9 cellular contexts compared by ENCODE assay signal in genomic region chr2:217402622-217403383, GRCh38.
DNase-seq lines count a peak whose midpoint lies in the region; ATAC-seq, FAIRE-seq and TF ChIP-seq lines count a peak whose summit lies in the region.
"Had no signal": no experiment of that assay in that cellular context is flagged by ENCODE, and none has a peak within 500 bp of the region (broad histone marks: within the 10 kb centered on the region; RNA-seq: fewer than 3 reads in every experiment).

No MANE protein-coding gene starts in this region.

- no peak for FAIRE-seq in astrocyte (lab: Jason Lieb, UNC)
- FAIRE-seq in urothelium cell line (lab: Jason Lieb, UNC) = peak; percentile 82

- peak overlapping the region; percentile 10 for H3K4me2 ChIP-seq in astrocyte (ENCODE audit: low read length)

- peaks cover 17% of the 10 kb centered on the region for H3K4me1 ChIP-seq in astrocyte (ENCODE audit: insufficient read depth, low read length)

- no peaks in the 10 kb centered on the region for H3K79me2 ChIP-seq in astrocyte (ENCODE audit: insufficient read depth, low read length)

- DNase-seq in activated naive CD8-positive, alpha-beta T cell treated with anti-CD3 and anti-CD28 coated beads, Interleukin-2, amount 50 U/mL, for 24 hours = no peak
- no peak for DNase-seq in activated naive CD8-positive, alpha-beta T cell treated with anti-CD3 and anti-CD28 coated beads for 36 hours
- no peak for DNase-seq in astrocyte (ENCODE audit: low read depth)
- peak; percentile 54 for DNase-seq in left kidney (ENCODE audit: low read depth, low spot score)
- peak; percentile 71 for DNase-seq in urothelium cell line (ENCODE audit: low spot score)
- no peak for DNase-seq in activated CD4-positive, alpha-beta T cell treated with anti-CD3 and anti-CD28 coated beads, Interleukin-2, amount 10 ng/mL, durations not matched to agents 24 days and 14 days
- no peak for DNase-seq in activated T-cell treated with anti-CD3 and anti-CD28 coated beads, Interleukin-2, amount 50 U/mL, for 48 hours
- DNase-seq: SIG-M5 had no signal

- H2AFZ ChIP-seq in astrocyte (ENCODE audit: low read depth, low read length) = no peak overlapping the region

- H3K36me3 ChIP-seq in astrocyte (ENCODE audit: insufficient read depth, low read length) = no peaks in the 10 kb centered on the region

- H3K9me3 ChIP-seq in astrocyte (ENCODE audit: insufficient read depth, low read depth, low read length) = no peaks in the 10 kb centered on the region

- H3K27ac ChIP-seq in astrocyte (ENCODE audit: low read depth, low read length) = no peak overlapping the region

- H4K20me1 ChIP-seq in astrocyte (ENCODE audit: insufficient read depth, low read length) = no peaks in the 10 kb centered on the region

- H3K9ac ChIP-seq in astrocyte (ENCODE audit: low read length) = no peak overlapping the region

- ATAC-seq in activated naive CD8-positive, alpha-beta T cell treated with anti-CD3 and anti-CD28 coated beads, Interleukin-2, amount 50 U/mL, for 24 hours = peak; percentile 17
- ATAC-seq in activated T-helper 17 cell treated with anti-CD3 and anti-CD28 coated beads, Interleukin-2, amount 50 U/mL, for 72 hours (replicated peaks) = no peak

- intact Hi-C loops in activated CD4-positive, alpha-beta T cell treated with anti-CD3 and anti-CD28 coated beads, Interleukin-2, amount 10 ng/mL, durations not matched to agents 24 days and 14 days (cut with micrococcal nuclease) = no loop called here

- no peaks in the 10 kb centered on the region for H3K36me3 Mint-ChIP-seq in activated naive CD8-positive, alpha-beta T cell treated with anti-CD3 and anti-CD28 coated beads, Interleukin-2, amount 50 U/mL, for 24 hours (ENCODE audit: low read depth)
- peaks cover 7% of the 10 kb centered on the region for H3K36me3 Mint-ChIP-seq in activated naive CD8-positive, alpha-beta T cell treated with anti-CD3 and anti-CD28 coated beads for 36 hours
- no peaks in the 10 kb centered on the region for H3K36me3 Mint-ChIP-seq in astrocyte (ENCODE audit: low read depth, unreplicated experiment)
- no peaks in the 10 kb centered on the region for H3K36me3 Mint-ChIP-seq in activated CD4-positive, alpha-beta T cell treated with anti-CD3 and anti-CD28 coated beads, Interleukin-2, amount 10 ng/mL, durations not matched to agents 24 days and 14 days (ENCODE audit: low read depth)
- H3K36me3 Mint-ChIP-seq in activated T-helper 17 cell treated with anti-CD3 and anti-CD28 coated beads, Interleukin-2, amount 50 U/mL, for 72 hours (ENCODE audit: low read depth) = no peaks in the 10 kb centered on the region

- H3K27me3 ChIP-seq in astrocyte (ENCODE audit: insufficient read depth, low read length) = no peaks in the 10 kb centered on the region

- no peaks in the 10 kb centered on the region for H3K27me3 Mint-ChIP-seq in activated naive CD8-positive, alpha-beta T cell treated with anti-CD3 and anti-CD28 coated beads, Interleukin-2, amount 50 U/mL, for 24 hours
- H3K27me3 Mint-ChIP-seq in activated naive CD8-positive, alpha-beta T cell treated with anti-CD3 and anti-CD28 coated beads for 36 hours = no peaks in the 10 kb centered on the region
- no peaks in the 10 kb centered on the region for H3K27me3 Mint-ChIP-seq in astrocyte (ENCODE audit: low read depth, unreplicated experiment)
- H3K27me3 Mint-ChIP-seq in activated CD4-positive, alpha-beta T cell treated with anti-CD3 and anti-CD28 coated beads, Interleukin-2, amount 10 ng/mL, durations not matched to agents 24 days and 14 days = no peaks in the 10 kb centered on the region
- no peaks in the 10 kb centered on the region for H3K27me3 Mint-ChIP-seq in activated T-helper 17 cell treated with anti-CD3 and anti-CD28 coated beads, Interleukin-2, amount 50 U/mL, for 72 hours

- TF ChIP-seq CTCF in astrocyte (IDR thresholded peaks at IDR 0.05; ENCODE audit: insufficient read depth, low read depth, low read length) = no peak

- no peak overlapping the region for H3K4me3 ChIP-seq in astrocyte (ENCODE audit: insufficient read depth, low read depth, low read length)

- H3K4me3 Mint-ChIP-seq in activated naive CD8-positive, alpha-beta T cell treated with anti-CD3 and anti-CD28 coated beads, Interleukin-2, amount 50 U/mL, for 24 hours = no peak overlapping the region
- H3K4me3 Mint-ChIP-seq in activated naive CD8-positive, alpha-beta T cell treated with anti-CD3 and anti-CD28 coated beads for 36 hours = no peak overlapping the region
- H3K4me3 Mint-ChIP-seq in astrocyte (ENCODE audit: unreplicated experiment) = no peak overlapping the region
- no peak overlapping the region for H3K4me3 Mint-ChIP-seq in activated CD4-positive, alpha-beta T cell treated with anti-CD3 and anti-CD28 coated beads, Interleukin-2, amount 10 ng/mL, durations not matched to agents 24 days and 14 days
- no peak overlapping the region for H3K4me3 Mint-ChIP-seq in activated T-helper 17 cell treated with anti-CD3 and anti-CD28 coated beads, Interleukin-2, amount 50 U/mL, for 72 hours

- peaks cover 25% of the 10 kb centered on the region for H3K4me1 Mint-ChIP-seq in activated naive CD8-positive, alpha-beta T cell treated with anti-CD3 and anti-CD28 coated beads, Interleukin-2, amount 50 U/mL, for 24 hours
- H3K4me1 Mint-ChIP-seq in activated naive CD8-positive, alpha-beta T cell treated with anti-CD3 and anti-CD28 coated beads for 36 hours = peaks cover 21% of the 10 kb centered on the region
- peaks cover 33% of the 10 kb centered on the region for H3K4me1 Mint-ChIP-seq in astrocyte (ENCODE audit: low read depth, unreplicated experiment)
- peaks cover 5% of the 10 kb centered on the region for H3K4me1 Mint-ChIP-seq in activated CD4-positive, alpha-beta T cell treated with anti-CD3 and anti-CD28 coated beads, Interleukin-2, amount 10 ng/mL, durations not matched to agents 24 days and 14 days
- H3K4me1 Mint-ChIP-seq in activated T-helper 17 cell treated with anti-CD3 and anti-CD28 coated beads, Interleukin-2, amount 50 U/mL, for 72 hours = peaks cover 10% of the 10 kb centered on the region

- H3K9me3 Mint-ChIP-seq in activated naive CD8-positive, alpha-beta T cell treated with anti-CD3 and anti-CD28 coated beads, Interleukin-2, amount 50 U/mL, for 24 hours = no peaks in the 10 kb centered on the region
- H3K9me3 Mint-ChIP-seq in activated naive CD8-positive, alpha-beta T cell treated with anti-CD3 and anti-CD28 coated beads for 36 hours = peaks cover 1% of the 10 kb centered on the region
- H3K9me3 Mint-ChIP-seq in astrocyte (ENCODE audit: unreplicated experiment) = no peaks in the 10 kb centered on the region
- H3K9me3 Mint-ChIP-seq in activated CD4-positive, alpha-beta T cell treated with anti-CD3 and anti-CD28 coated beads, Interleukin-2, amount 10 ng/mL, durations not matched to agents 24 days and 14 days = peaks cover 14% of the 10 kb centered on the region
- H3K9me3 Mint-ChIP-seq in activated T-helper 17 cell treated with anti-CD3 and anti-CD28 coated beads, Interleukin-2, amount 50 U/mL, for 72 hours = peaks cover 5% of the 10 kb centered on the region

- peak overlapping the region; percentile 56 for H3K27ac Mint-ChIP-seq in activated naive CD8-positive, alpha-beta T cell treated with anti-CD3 and anti-CD28 coated beads, Interleukin-2, amount 50 U/mL, for 24 hours
- H3K27ac Mint-ChIP-seq in activated naive CD8-positive, alpha-beta T cell treated with anti-CD3 and anti-CD28 coated beads for 36 hours = no peak overlapping the region
- H3K27ac Mint-ChIP-seq in astrocyte (ENCODE audit: unreplicated experiment) = peak overlapping the region; percentile 92
- no peak overlapping the region for H3K27ac Mint-ChIP-seq in activated CD4-positive, alpha-beta T cell treated with anti-CD3 and anti-CD28 coated beads, Interleukin-2, amount 10 ng/mL, durations not matched to agents 24 days and 14 days
- H3K27ac Mint-ChIP-seq in activated T-helper 17 cell treated with anti-CD3 and anti-CD28 coated beads, Interleukin-2, amount 50 U/mL, for 72 hours = no peak overlapping the region

Comparison
In these comparisons a context has a peak if more than half of its experiments do, and no peak if none do; other contexts are left out.
1. H3K27ac Mint-ChIP-seq: peak in activated naive CD8-positive, alpha-beta T cell treated with anti-CD3 and anti-CD28 coated beads, Interleukin-2, amount 50 U/mL, for 24 hours (single experiment) and astrocyte (single experiment); none in activated naive CD8-positive, alpha-beta T cell treated with anti-CD3 and anti-CD28 coated beads for 36 hours (single experiment), activated CD4-positive, alpha-beta T cell treated with anti-CD3 and anti-CD28 coated beads, Interleukin-2, amount 10 ng/mL, durations not matched to agents 24 days and 14 days (single experiment) and activated T-helper 17 cell treated with anti-CD3 and anti-CD28 coated beads, Interleukin-2, amount 50 U/mL, for 72 hours (single experiment).
2. DNase-seq: peak in left kidney (single experiment) and urothelium cell line (single experiment); none in activated naive CD8-positive, alpha-beta T cell treated with anti-CD3 and anti-CD28 coated beads, Interleukin-2, amount 50 U/mL, for 24 hours (single experiment), activated naive CD8-positive, alpha-beta T cell treated with anti-CD3 and anti-CD28 coated beads for 36 hours (single experiment), astrocyte (single experiment), activated CD4-positive, alpha-beta T cell treated with anti-CD3 and anti-CD28 coated beads, Interleukin-2, amount 10 ng/mL, durations not matched to agents 24 days and 14 days (single experiment) and activated T-cell treated with anti-CD3 and anti-CD28 coated beads, Interleukin-2, amount 50 U/mL, for 48 hours (0 of 2).